ENCODE assay signal across 23 cellular contexts in genomic region chr5:107826311-107827000, GRCh38.
DNase-seq lines count a peak whose midpoint lies in the region; ATAC-seq and TF ChIP-seq lines count a peak whose summit lies in the region.
"Had no signal": no experiment of that assay in that cellular context is flagged by ENCODE, and none has a peak within 500 bp of the region (broad histone marks: within the 10 kb centered on the region; RNA-seq: fewer than 3 reads in every experiment).

No MANE protein-coding gene starts in this region.

- H3K56ac ChIP-seq in mesendoderm (ENCODE audit: low read length), result no peak overlapping the region

- H3K27ac ChIP-seq in esophagus muscularis mucosa (replicated peaks in 1 of 4) (no peak overlapping the region), mesendoderm (ENCODE audit: low read depth, low read length) (peak overlapping the region; percentile 33), upper lobe of left lung (no peak overlapping the region)
- H3K27ac ChIP-seq: SK-N-MC had no signal

- H3K4me1 Mint-ChIP-seq in activated T-helper 17 cell treated with anti-CD3 and anti-CD28 coated beads, Interleukin-2, amount 50 U/mL, for 72 hours, result no peaks in the 10 kb centered on the region
- H3K4me1 Mint-ChIP-seq: CD14-positive monocyte, IgD-negative memory B cell had no signal

- intact Hi-C loops in esophagus muscularis mucosa (cut with DNase I), result no loop called here

- no peak for TF ChIP-seq EP300 in Ishikawa (IDR thresholded peaks at IDR 0.05; ENCODE audit: borderline replicate concordance)
- TF ChIP-seq EP300 in esophagus muscularis mucosa (IDR thresholded peaks at IDR 0.05), result no peak
- no peak for TF ChIP-seq EP300 in upper lobe of left lung (IDR thresholded peaks at IDR 0.05)

- H3K4me3 ChIP-seq in esophagus muscularis mucosa (no peak overlapping the region), mesendoderm (ENCODE audit: low read length) (no peak overlapping the region), upper lobe of left lung (no peak overlapping the region)
- H3K4me3 ChIP-seq: SK-N-MC had no signal

- peaks cover 3% of the 10 kb centered on the region for H3K9me3 Mint-ChIP-seq in activated T-helper 17 cell treated with anti-CD3 and anti-CD28 coated beads, Interleukin-2, amount 50 U/mL, for 72 hours

- H3K23ac ChIP-seq in mesendoderm (ENCODE audit: low read length), result no peak overlapping the region

- H2BK120ac ChIP-seq in mesendoderm (ENCODE audit: low read depth, low read length), result no peak overlapping the region

- H3K4ac ChIP-seq in mesendoderm (ENCODE audit: low read depth, low read length), result no peak overlapping the region

- H2BK15ac ChIP-seq in mesendoderm (replicated peaks; ENCODE audit: low read depth), result no peak overlapping the region

- DNase-seq in ELF-1 (ENCODE audit: low read depth, low spot score) (peak; percentile 51), esophagus muscularis mucosa (ENCODE audit: extremely low spot score) (peak; percentile 66), mesendoderm (peak; percentile 96), upper lobe of left lung (no peak), COLO668 (lab: John Stamatoyannopoulos, UW; ENCODE audit: unreplicated experiment) (no peak), kidney glomerular epithelial cell (lab: John Stamatoyannopoulos, UW) (no peak)
- DNase-seq: 8988T, COR-L47, DMS 273 treated with DMSO at 0.1 percent for 48 hours, GDM1, Kasumi-1, MM.1S, NCI-H1092, NCI-H1436 treated with DMSO at 0.1 percent for 48 hours, NCI-H2081 treated with DMSO at 0.1 percent for 48 hours, NCI-H510A, NCI-H774, SHP77 had no signal

- H3K79me2 ChIP-seq in mesendoderm (ENCODE audit: control insufficient read depth, insufficient read depth, low read length), result no peaks in the 10 kb centered on the region

- H3K79me1 ChIP-seq in mesendoderm (ENCODE audit: low read length), result no peaks in the 10 kb centered on the region

- H3K27me3 Mint-ChIP-seq in activated T-helper 17 cell treated with anti-CD3 and anti-CD28 coated beads, Interleukin-2, amount 50 U/mL, for 72 hours, result no peaks in the 10 kb centered on the region
- H3K27me3 Mint-ChIP-seq: IgD-negative memory B cell had no signal

- H3K36me3 ChIP-seq in esophagus muscularis mucosa (no peaks in the 10 kb centered on the region), mesendoderm (ENCODE audit: control insufficient read depth, insufficient read depth, low read length) (no peaks in the 10 kb centered on the region), upper lobe of left lung (no peaks in the 10 kb centered on the region)

- no peaks in the 10 kb centered on the region for H3K4me1 ChIP-seq in esophagus muscularis mucosa
- H3K4me1 ChIP-seq in mesendoderm (ENCODE audit: control insufficient read depth, low read depth, low read length), result peaks cover 4% of the 10 kb centered on the region
- no peaks in the 10 kb centered on the region for H3K4me1 ChIP-seq in upper lobe of left lung

- TF ChIP-seq CTCF in esophagus muscularis mucosa (IDR thresholded peaks at IDR 0.05), result no peak
- TF ChIP-seq CTCF in upper lobe of left lung (IDR thresholded peaks at IDR 0.05), result no peak

- H3K27me3 ChIP-seq in esophagus muscularis mucosa, result no peaks in the 10 kb centered on the region
- no peaks in the 10 kb centered on the region for H3K27me3 ChIP-seq in mesendoderm (ENCODE audit: insufficient read depth, low read length, poor library complexity)
- no peaks in the 10 kb centered on the region for H3K27me3 ChIP-seq in upper lobe of left lung

- no peak overlapping the region for H4K8ac ChIP-seq in mesendoderm (ENCODE audit: low read depth, low read length)

- no peak overlapping the region for H3K27ac Mint-ChIP-seq in activated T-helper 17 cell treated with anti-CD3 and anti-CD28 coated beads, Interleukin-2, amount 50 U/mL, for 72 hours
- H3K27ac Mint-ChIP-seq: CD14-positive monocyte had no signal

- no peak overlapping the region for H3K18ac ChIP-seq in mesendoderm (ENCODE audit: low read length)

- TF ChIP-seq POLR2A in esophagus muscularis mucosa (IDR thresholded peaks at IDR 0.05; ENCODE audit: low read depth) (no peak), upper lobe of left lung (IDR thresholded peaks at IDR 0.05) (no peak)

- no peak overlapping the region for H3K4me2 ChIP-seq in mesendoderm (ENCODE audit: low read length)

- no peak overlapping the region for H4K5ac ChIP-seq in mesendoderm (ENCODE audit: low read length)

- H3K36me3 Mint-ChIP-seq in activated T-helper 17 cell treated with anti-CD3 and anti-CD28 coated beads, Interleukin-2, amount 50 U/mL, for 72 hours (ENCODE audit: low read depth), result no peaks in the 10 kb centered on the region
- H3K36me3 Mint-ChIP-seq: CD14-positive monocyte, IgD-negative memory B cell had no signal

- no peak overlapping the region for H3K4me3 Mint-ChIP-seq in activated T-helper 17 cell treated with anti-CD3 and anti-CD28 coated beads, Interleukin-2, amount 50 U/mL, for 72 hours
- H3K4me3 Mint-ChIP-seq: CD14-positive monocyte, IgD-negative memory B cell had no signal

- no peak overlapping the region for H2BK5ac ChIP-seq in mesendoderm (ENCODE audit: low read length)

- TF ChIP-seq RAD21 in Ishikawa (IDR thresholded peaks at IDR 0.05; ENCODE audit: low read depth), result no peak

- WGBS in esophagus muscularis mucosa, result 85% methylated on average over 6 of the region's 6 CpGs
- WGBS in mesendoderm (ENCODE audit: extremely low coverage, insufficient coverage, low lambda C conversion rate), result no CpG with 5 or more reads among the region's 6 CpGs
- 65 to 79% methylated on average over 6 of the region's 6 CpGs for WGBS in upper lobe of left lung, 2 donors

- H2AK5ac ChIP-seq in mesendoderm (ENCODE audit: low read length), result no peak overlapping the region

- no peaks in the 10 kb centered on the region for H3K9me3 ChIP-seq in esophagus muscularis mucosa
- H3K9me3 ChIP-seq in upper lobe of left lung, result no peaks in the 10 kb centered on the region

- no peak for ATAC-seq in upper lobe of left lung (ENCODE audit: low FRiP score in 2 of 2)
- no peak for ATAC-seq in activated T-helper 17 cell treated with anti-CD3 and anti-CD28 coated beads, Interleukin-2, amount 50 U/mL, for 72 hours (replicated peaks)

- no peak overlapping the region for H3K9ac ChIP-seq in mesendoderm (ENCODE audit: low read length)

TF ChIP-seq in Ishikawa, 13 proteins besides CTCF, POLR2A, EP300 and RAD21:
- TF ChIP-seq TEAD4 (IDR thresholded peaks at IDR 0.05) (peak; percentile 47), CREB1 (IDR thresholded peaks at IDR 0.05; ENCODE audit: low read depth) (no peak)

Comparison
In these comparisons a context has a peak if more than half of its experiments do, and no peak if none do; other contexts are left out.
1. DNase-seq: peak in ELF-1 (single experiment), esophagus muscularis mucosa (single experiment) and mesendoderm (single experiment); none in upper lobe of left lung (0 of 2), COLO668 (single experiment) and kidney glomerular epithelial cell (single experiment).